ENCODE assay signal across 21 cellular contexts in the genomic region with DNA sequence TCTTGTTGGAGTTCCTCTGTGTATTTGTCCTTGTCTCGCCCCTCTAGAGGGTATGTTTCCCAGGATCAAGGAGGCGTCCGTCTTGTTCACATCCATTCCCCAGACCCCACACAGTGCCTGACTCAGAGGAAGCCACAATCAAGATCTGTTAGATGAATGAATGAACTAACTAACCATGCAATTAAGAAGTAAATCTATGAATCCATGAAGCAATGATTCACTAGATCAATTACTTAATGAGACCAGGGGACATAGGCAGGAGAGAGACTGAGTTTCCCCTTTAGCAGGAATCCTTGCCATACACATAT. TPM values are rescaled to one million over a fixed set of nuclear protein-coding genes. Genes with fewer than 3 reads are reported as not detected.
DNase-seq lines count a peak whose midpoint lies in the region; ATAC-seq and TF ChIP-seq lines count a peak whose summit lies in the region.
"Had no signal": no experiment of that assay in that cellular context is flagged by ENCODE, and none has a peak within 500 bp of the region (broad histone marks: within the 10 kb centered on the region; RNA-seq: fewer than 3 reads in every experiment).

No MANE protein-coding gene starts in this region.

- H2AFZ ChIP-seq in trophoblast cell (ENCODE audit: insufficient read depth, low read length, poor library complexity) = no peak overlapping the region

- ATAC-seq in GM19324 (IDR thresholded peaks at IDR 0.05; ENCODE audit: low FRiP score, unreplicated experiment) = no peak
- ATAC-seq: mucosa of descending colon, PC-3, T-helper 17 cell had no signal

- no peak overlapping the region for H3K23ac ChIP-seq in trophoblast cell (ENCODE audit: low read length)

- H3K27ac ChIP-seq in CD4-positive, alpha-beta memory T cell (ENCODE audit: low read depth, low read length) = no peak overlapping the region
- peak overlapping the region in 53 of 59 donors; percentile 20 to 96 (median 70) for H3K27ac ChIP-seq in dorsolateral prefrontal cortex
- H3K27ac ChIP-seq in trophoblast cell (ENCODE audit: low read depth, low read length) = no peak overlapping the region
- H3K27ac ChIP-seq: left lung had no signal

- no CpG with 5 or more reads among the region's 3 CpGs for whole genome bisulfite sequencing in trophoblast cell (ENCODE audit: extremely low coverage, insufficient coverage, insufficient read length)

- no peak for TF ChIP-seq CTCF in dorsolateral prefrontal cortex (IDR thresholded peaks at IDR 0.05 in 54 of 56, conservative IDR thresholded peaks at IDR 0.05 in 2 of 56; ENCODE audit: low read depth in 1 of 56, partially characterized antibody in 56 of 56)
- TF ChIP-seq CTCF in osteocyte (IDR thresholded peaks at IDR 0.05) = no peak

- H4K8ac ChIP-seq in trophoblast cell (ENCODE audit: low read depth, low read length) = no peak overlapping the region

- H2BK5ac ChIP-seq in trophoblast cell (ENCODE audit: low read depth, low read length, poor library complexity) = no peak overlapping the region

- H3K27me3 ChIP-seq in CD4-positive, alpha-beta memory T cell (ENCODE audit: insufficient read depth, low read length) = no peaks in the 10 kb centered on the region
- no peaks in the 10 kb centered on the region for H3K27me3 ChIP-seq in dorsolateral prefrontal cortex
- no peaks in the 10 kb centered on the region for H3K27me3 ChIP-seq in trophoblast cell (ENCODE audit: insufficient read depth, low read length)
- H3K27me3 ChIP-seq: left lung had no signal

- intact Hi-C loops in CD4-positive, alpha-beta memory T cell (cut with micrococcal nuclease) = no loop called here
- intact Hi-C loops in dorsolateral prefrontal cortex (cut with DNase I) = loop anchor here in 1 of 2 donors (1.0 to 5.0 kb wide), 2 partner anchors 34 to 54 kb away; partner anchors contain the start of gene KIAA0232

- H3K14ac ChIP-seq in trophoblast cell (ENCODE audit: low read length) = no peak overlapping the region

- POLR2A ChIA-PET in CD4-positive, alpha-beta memory T cell (lab: Charles Lee; ENCODE audit: partially characterized antibody) = interaction anchor here (1.3 kb wide), 1 partner anchor 41 kb away, joined by 3 read pairs; no protein-coding TSS in a partner anchor

- no peaks in the 10 kb centered on the region for H3K36me3 ChIP-seq in CD4-positive, alpha-beta memory T cell (ENCODE audit: insufficient read depth, low read length)
- H3K36me3 ChIP-seq in trophoblast cell (ENCODE audit: control insufficient read depth in 1 of 2, insufficient read depth in 2 of 2, low read length in 2 of 2) = no peaks in the 10 kb centered on the region
- H3K36me3 ChIP-seq: HAP-1, left lung had no signal

- H3K27me3 Mint-ChIP-seq in CD4-positive, alpha-beta memory T cell = no peaks in the 10 kb centered on the region
- no peaks in the 10 kb centered on the region for H3K27me3 Mint-ChIP-seq in osteocyte (ENCODE audit: unreplicated experiment)
- H3K27me3 Mint-ChIP-seq: activated B cell treated with CpG ODN at 0.5 μM for 24 hours, T-helper 17 cell had no signal

- H3K9me3 Mint-ChIP-seq in CD4-positive, alpha-beta memory T cell = no peaks in the 10 kb centered on the region
- no peaks in the 10 kb centered on the region for H3K9me3 Mint-ChIP-seq in osteocyte (ENCODE audit: unreplicated experiment)
- H3K9me3 Mint-ChIP-seq: activated B cell treated with CpG ODN at 0.5 μM for 24 hours, endodermal cell had no signal

- no peak overlapping the region for H2BK12ac ChIP-seq in trophoblast cell (ENCODE audit: low read length)

- no peak overlapping the region for H3K4me2 ChIP-seq in trophoblast cell (ENCODE audit: low read length)

- no peak overlapping the region for H3K18ac ChIP-seq in trophoblast cell (ENCODE audit: low read length)

- no peak overlapping the region for H3K4me3 Mint-ChIP-seq in CD4-positive, alpha-beta memory T cell
- H3K4me3 Mint-ChIP-seq in osteocyte (ENCODE audit: unreplicated experiment) = no peak overlapping the region
- H3K4me3 Mint-ChIP-seq: activated B cell treated with CpG ODN at 0.5 μM for 24 hours, endodermal cell, T-helper 17 cell had no signal

- no peaks in the 10 kb centered on the region for H3K4me1 ChIP-seq in CD4-positive, alpha-beta memory T cell (ENCODE audit: insufficient read depth, low read length)
- peaks cover 7 to 14% of the 10 kb centered on the region in 2 experiments for H3K4me1 ChIP-seq in trophoblast cell (ENCODE audit: control insufficient read depth in 1 of 2, insufficient read depth in 2 of 2, low read length in 2 of 2)
- H3K4me1 ChIP-seq: HAP-1 had no signal

- no peak overlapping the region for H2BK120ac ChIP-seq in trophoblast cell (ENCODE audit: insufficient read depth, low read length, poor library complexity)

- peaks cover under 1% of the 10 kb centered on the region for H3K79me2 ChIP-seq in trophoblast cell (ENCODE audit: control insufficient read depth, insufficient read depth, low read length, poor library complexity)

- H3K36me3 Mint-ChIP-seq in CD4-positive, alpha-beta memory T cell = no peaks in the 10 kb centered on the region
- H3K36me3 Mint-ChIP-seq in osteocyte (ENCODE audit: unreplicated experiment) = no peaks in the 10 kb centered on the region

- no peak overlapping the region for H4K12ac ChIP-seq in trophoblast cell (ENCODE audit: low read depth, low read length)

- H3K4me1 Mint-ChIP-seq in CD4-positive, alpha-beta memory T cell = peaks cover 3 to 16% (median 9%) of the 10 kb centered on the region in 4 donors
- H3K4me1 Mint-ChIP-seq in osteocyte (ENCODE audit: unreplicated experiment) = peaks cover 27% of the 10 kb centered on the region
- H3K4me1 Mint-ChIP-seq: activated B cell treated with CpG ODN at 0.5 μM for 24 hours had no signal

- H3K4me3 ChIP-seq in CD4-positive, alpha-beta memory T cell (ENCODE audit: low read length in 2 of 2) = no peak overlapping the region
- no peak overlapping the region for H3K4me3 ChIP-seq in dorsolateral prefrontal cortex
- no peak overlapping the region for H3K4me3 ChIP-seq in trophoblast cell (ENCODE audit: low read depth, low read length)
- H3K4me3 ChIP-seq: HAP-1, left lung, mucosa of descending colon had no signal

- H3K9ac ChIP-seq in trophoblast cell (ENCODE audit: low read length) = no peak overlapping the region

- H3K9me3 ChIP-seq in CD4-positive, alpha-beta memory T cell (ENCODE audit: control insufficient read depth in 1 of 2, low read length in 2 of 2) = no peaks in the 10 kb centered on the region
- peaks cover 11% of the 10 kb centered on the region for H3K9me3 ChIP-seq in trophoblast cell (ENCODE audit: insufficient read depth, low read depth, low read length)
- H3K9me3 ChIP-seq: HAP-1, left lung, mucosa of descending colon had no signal

- DNase-seq in CD4-positive, alpha-beta memory T cell = no peak
- DNase-seq in OCI-M1 (lab: John Stamatoyannopoulos, UW) = peak; percentile 19
- no peak for DNase-seq in dorsolateral prefrontal cortex
- no peak for DNase-seq in osteocyte (ENCODE audit: extremely low spot score, unreplicated experiment)
- no peak for DNase-seq in stimulated activated CD4-positive, alpha-beta T cell treated with anti-CD3 and anti-CD28 coated beads, Interleukin-4, amount 100 ng/mL, for 4 hours
- DNase-seq in trophoblast cell = no peak
- DNase-seq: activated B cell treated with CpG ODN at 0.5 μM for 24 hours, activated gamma-delta T cell, AML-193, amniotic stem cell, cerebellar nuclear complex, mucosa of descending colon, NCI-H748 treated with DMSO at 0.1 percent for 48 hours, PC-3, SIG-M5, T-helper 17 cell had no signal

- no peak overlapping the region for H3K4ac ChIP-seq in trophoblast cell (ENCODE audit: low read depth, low read length)

- peaks cover 8% of the 10 kb centered on the region for H3K79me1 ChIP-seq in trophoblast cell (ENCODE audit: low read length)

- H3K27ac Mint-ChIP-seq in CD4-positive, alpha-beta memory T cell = peak overlapping the region in 4 of 7 donors; percentile 17 to 78 (median 45)
- H3K27ac Mint-ChIP-seq in osteocyte (ENCODE audit: unreplicated experiment) = peak overlapping the region; percentile 1
- H3K27ac Mint-ChIP-seq: activated B cell treated with CpG ODN at 0.5 μM for 24 hours, endodermal cell, T-helper 17 cell had no signal

- no peak overlapping the region for H2AK5ac ChIP-seq in trophoblast cell (ENCODE audit: low read length)

- CTCF ChIA-PET in CD4-positive, alpha-beta memory T cell (lab: Charles Lee; ENCODE audit: partially characterized antibody) = interaction anchor here (1.3 to 2.6 kb wide), 2 partner anchors 8 to 146 kb away, joined by 4 to 12 read pairs; no protein-coding TSS in a partner anchor

- H4K91ac ChIP-seq in trophoblast cell (ENCODE audit: low read depth, low read length) = no peak overlapping the region

RNA-seq across cellular contexts. Expression of gene BLOC1S4, which starts 11.9 kb away (rescaled TPM):
- 10 to 100 TPM; 35.3 to 37.8 TPM for total RNA-seq in CD4-positive, alpha-beta memory T cell
- polyA plus RNA-seq in CD4-positive, alpha-beta memory T cell = 10 to 100 TPM; 72.6 to 76.2 TPM
- total RNA-seq in dorsolateral prefrontal cortex (10 to 100 TPM in 38 of 120 experiments, 1 to 10 TPM in 82; 5.0 to 12.2 (median 9.0) TPM), osteocyte (14.9 and 16.1 TPM in 2 replicates)
- 16.8 TPM in 2 replicates for polyA plus RNA-seq in trophoblast cell (2013)

RNA-seq across cellular contexts. Expression of gene MRFAP1L1, which starts 18.2 kb away (rescaled TPM):
- total RNA-seq in CD4-positive, alpha-beta memory T cell = 100 to 1,000 TPM; 127 to 134 TPM
- polyA plus RNA-seq in CD4-positive, alpha-beta memory T cell = 100 to 1,000 TPM; 132 to 147 TPM
- total RNA-seq in dorsolateral prefrontal cortex (100 to 1,000 TPM in 7 of 120 experiments, 10 to 100 TPM in 113; 52.0 to 117 (median 80.0) TPM), osteocyte (58.6 and 58.8 TPM in 2 replicates)
- polyA plus RNA-seq in trophoblast cell (2013) = 41.1 and 42.0 TPM in 2 replicates

RNA-seq across cellular contexts. Expression of gene S100P, which starts 34.2 kb away (rescaled TPM):
- 1 to 10 TPM; 2.0 to 2.1 TPM for total RNA-seq in CD4-positive, alpha-beta memory T cell
- 1 to 10 TPM; 1.3 to 3.9 TPM for polyA plus RNA-seq in CD4-positive, alpha-beta memory T cell
- total RNA-seq in dorsolateral prefrontal cortex (10 to 100 TPM in 1 of 120 experiments, 1 to 10 TPM in 41, under 1 TPM in 16, not detected in 62; 0.37 to 12.9 (median 1.8) TPM), osteocyte (not detected in 2 replicates)
- 761 and 882 TPM in 2 replicates for polyA plus RNA-seq in trophoblast cell (2013)
- total RNA-seq: activated B cell treated with CpG ODN at 0.5 μM for 24 hours, endodermal cell, fibroblast of lung had no signal
- polyA plus RNA-seq: fibroblast of lung had no signal

RNA-seq across cellular contexts. Expression of gene KIAA0232, which starts 54.6 kb away (rescaled TPM):
- 10 to 100 TPM; 22.1 to 24.0 TPM for total RNA-seq in CD4-positive, alpha-beta memory T cell
- polyA plus RNA-seq in CD4-positive, alpha-beta memory T cell = 1 to 10 TPM; 6.8 to 9.9 TPM
- total RNA-seq in dorsolateral prefrontal cortex (10 to 100 TPM; 46.1 to 81.3 (median 61.4) TPM), osteocyte (27.1 and 30.9 TPM in 2 replicates)
- 12.6 and 12.8 TPM in 2 replicates for polyA plus RNA-seq in trophoblast cell (2013)

Comparison
In these comparisons a context has a peak if more than half of its experiments do, and no peak if none do; other contexts are left out.
1. H3K27ac ChIP-seq: peak in dorsolateral prefrontal cortex (53 of 59); none in CD4-positive, alpha-beta memory T cell (single experiment) and trophoblast cell (single experiment).